In the genomic region with DNA sequence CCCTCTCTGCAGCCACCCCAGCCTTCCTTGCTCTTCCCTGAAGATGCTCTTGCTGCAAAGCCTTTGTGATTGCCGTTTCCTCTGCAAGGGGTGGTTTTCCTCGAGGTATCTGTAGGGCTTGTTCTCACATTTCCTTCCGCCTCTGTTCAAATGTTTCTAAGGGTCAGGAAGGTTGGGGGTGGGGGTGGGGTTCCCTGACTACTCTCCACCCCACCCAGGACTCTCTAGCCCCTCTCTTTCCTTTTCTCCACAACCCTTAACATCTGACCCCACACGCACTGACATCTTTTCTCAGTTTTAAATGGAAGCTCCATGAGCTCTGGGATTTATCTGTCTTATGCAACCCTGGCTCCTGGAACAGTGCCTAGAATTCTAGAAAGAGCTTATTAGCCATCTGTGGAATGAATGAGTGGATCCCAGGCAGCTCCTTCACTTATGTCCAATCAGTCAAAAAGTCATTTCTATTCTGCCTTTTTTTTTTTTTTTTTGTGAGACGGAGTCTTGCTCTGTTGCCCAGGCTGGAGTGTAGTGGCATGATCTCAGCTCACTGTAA, we compare ENCODE assay signal across 11 cellular contexts. TPM values are rescaled to one million over a fixed set of nuclear protein-coding genes. Genes with fewer than 3 reads are reported as not detected.
DNase-seq lines count a peak whose midpoint lies in the region; ATAC-seq and TF ChIP-seq lines count a peak whose summit lies in the region.
"Had no signal": no experiment of that assay in that cellular context is flagged by ENCODE, and none has a peak within 500 bp of the region (broad histone marks: within the 10 kb centered on the region; RNA-seq: fewer than 3 reads in every experiment).

No MANE protein-coding gene starts in this region.

- peak overlapping the region; percentile 54 for H3K27ac ChIP-seq in RWPE1

- POLR2A ChIA-PET in RWPE1 (lab: Yijun Ruan, JAX; ENCODE audit: low non-redundant PET) = interaction anchor here (0.6 kb wide), 2 partner anchors 64 to 120 kb away, joined by 3 to 4 read pairs; no protein-coding TSS in a partner anchor

- in situ Hi-C loops in G401 (cut with HindIII; ENCODE audit: low sequenced_read_pairs) = no loop called here

- CTCF ChIA-PET in RWPE1 (lab: Yijun Ruan, JAX) = no interaction called here

- DNase-seq in G401 (ENCODE audit: low spot score) (peak; percentile 92), RWPE1 (ENCODE audit: low spot score) (peak; percentile 59), fibroblast of the conjunctiva (ENCODE audit: low read depth) (peak; percentile 89), pons (ENCODE audit: low spot score) (peak; percentile 31), SHP77 treated with DMSO at 0.1 percent for 48 hours (lab: John Stamatoyannopoulos, UW) (no peak)
- DNase-seq in activated CD4-positive, alpha-beta T cell treated with anti-CD3 and anti-CD28 coated beads for 1 hour = no peak
- DNase-seq in activated CD4-positive, alpha-beta T cell treated with anti-CD3 and anti-CD28 coated beads for 48 hours = no peak
- DNase-seq: NCI-H2081; stimulated activated naive CD8-positive, alpha-beta T cell treated with anti-CD3 and anti-CD28 coated beads, Interleukin-15, amount 100 ng/mL, for 72 hours; T-helper 9 cell had no signal

- TF ChIP-seq CTCF in RWPE1 (conservative IDR thresholded peaks at IDR 0.05; ENCODE audit: low read depth) = no peak

- ATAC-seq in HG02870 (IDR thresholded peaks at IDR 0.05; ENCODE audit: unreplicated experiment) = no peak
- ATAC-seq: stimulated activated naive CD8-positive, alpha-beta T cell treated with anti-CD3 and anti-CD28 coated beads, Interleukin-15, amount 100 ng/mL, for 72 hours had no signal

RNA-seq across cellular contexts. Expression of gene ZNF362, which starts 27.3 kb away (rescaled TPM):
- 13.5 and 14.2 TPM in 2 replicates for total RNA-seq in G401 (2014; rRNA removed; shearing (Covaris generic))

RNA-seq across cellular contexts. Expression of gene TRIM62, which starts 47.2 kb away (rescaled TPM):
- 1.5 and 1.7 TPM in 2 replicates for total RNA-seq in G401 (2014; rRNA removed; shearing (Covaris generic))

Comparison
In these comparisons a context has a peak if more than half of its experiments do, and no peak if none do; other contexts are left out.
1. DNase-seq: peak in G401 (single experiment), RWPE1 (single experiment), fibroblast of the conjunctiva (single experiment) and pons (single experiment); none in activated CD4-positive, alpha-beta T cell treated with anti-CD3 and anti-CD28 coated beads for 1 hour (single experiment), activated CD4-positive, alpha-beta T cell treated with anti-CD3 and anti-CD28 coated beads for 48 hours (single experiment) and SHP77 treated with DMSO at 0.1 percent for 48 hours (single experiment).